12 cellular contexts compared by ENCODE assay signal in the genomic region with DNA sequence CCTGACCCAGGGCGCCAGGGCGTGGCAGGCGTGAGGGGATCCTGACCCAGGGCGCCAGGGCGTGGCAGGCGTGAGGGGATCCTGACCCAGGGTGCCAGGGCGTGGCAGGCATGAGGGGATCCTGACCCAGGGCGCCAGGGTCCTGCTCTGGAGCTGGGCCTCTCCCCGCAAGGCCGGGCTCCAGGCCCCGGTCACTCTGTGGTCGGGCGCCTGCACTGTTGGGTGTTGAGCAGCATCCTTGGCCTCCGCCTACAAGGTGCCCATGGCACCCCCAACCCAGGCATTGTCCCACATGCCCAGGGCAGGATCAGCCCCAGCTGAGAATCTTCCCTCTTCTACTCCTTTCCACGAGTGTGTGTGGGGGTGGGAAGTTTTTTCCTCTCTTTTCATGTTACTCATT. TPM values are rescaled to one million over a fixed set of nuclear protein-coding genes. Genes with fewer than 3 reads are reported as not detected.
"Had no signal": no experiment of that assay in that cellular context is flagged by ENCODE, and none has a peak within 500 bp of the region (broad histone marks: within the 10 kb centered on the region; RNA-seq: fewer than 3 reads in every experiment).

No MANE protein-coding gene starts in this region.

RNA-seq across cellular contexts. Expression of gene GAL3ST2, which starts 33.6 kb away (rescaled TPM):
- total RNA-seq: dermis blood vessel endothelial cell, esophagus mucosa, glomerular endothelial cell, kidney epithelial cell, left lung, left ventricle myocardium superior, lower lobe of right lung, lung microvascular endothelial cell, mesenteric fat pad, myocyte had no signal
- polyA plus RNA-seq: heart right ventricle, keratinocyte had no signal
